Comparison of ENCODE assay signal across 20 cellular contexts in the genomic region with DNA sequence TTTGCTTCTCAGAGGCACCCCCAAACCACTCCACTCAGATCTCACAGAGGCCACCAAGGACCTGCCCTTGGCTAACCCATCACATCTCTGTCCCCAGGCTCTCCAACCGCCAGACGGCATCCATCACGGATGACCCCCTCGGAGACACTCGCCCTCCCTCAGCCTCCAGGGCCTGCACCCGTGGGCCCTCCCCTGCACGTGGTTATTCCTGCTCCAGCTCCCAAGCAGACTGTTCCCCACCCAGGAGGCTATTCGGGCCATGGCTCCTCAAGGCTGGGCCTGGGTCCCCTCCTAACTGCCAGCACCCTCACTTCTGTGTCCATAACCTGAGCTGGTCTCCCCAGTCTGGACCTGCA. TPM values are rescaled to one million over a fixed set of nuclear protein-coding genes. Genes with fewer than 3 reads are reported as not detected.
A peak's percentile ranks its signal among the peaks of the same experiment; 100 is the strongest.
DNase-seq lines count a peak whose midpoint lies in the region; ATAC-seq, FAIRE-seq and TF ChIP-seq lines count a peak whose summit lies in the region.
"Had no signal": no experiment of that assay in that cellular context is flagged by ENCODE, and none has a peak within 500 bp of the region (broad histone marks: within the 10 kb centered on the region; RNA-seq: fewer than 3 reads in every experiment).

No MANE protein-coding gene starts in this region.

- FAIRE-seq in keratinocyte (lab: Jason Lieb, UNC), result no peak
- FAIRE-seq: GM12891, GM18507, H54 had no signal

- H3K79me2 ChIP-seq in PC-3 (ENCODE audit: low read length) (peaks cover 51% of the 10 kb centered on the region), keratinocyte (ENCODE audit: control insufficient read depth, insufficient read depth, low read length) (peaks cover 57% of the 10 kb centered on the region)

- H3F3A ChIP-seq in PC-3 (ENCODE audit: low read length, unreplicated experiment), result no peaks in the 10 kb centered on the region

- CTCF ChIA-PET in PC-3 (lab: Charles Lee), result no interaction called here

- H3K27ac ChIP-seq in C4-2B (peak overlapping the region; percentile 45), PC-3 (ENCODE audit: low read length) (peak overlapping the region; percentile 83), breast epithelium (peak overlapping the region; percentile 67 to 79), keratinocyte (ENCODE audit: control insufficient read depth, insufficient read depth, low read length) (peak overlapping the region; percentile 90), caudate nucleus (ENCODE audit: low read depth, low read length) (no peak overlapping the region)

- DNase-seq in PC-3, result no peak
- no peak for DNase-seq in breast epithelium (ENCODE audit: low spot score in 2 of 2)
- DNase-seq in keratinocyte (ENCODE audit: low read depth, low spot score), result no peak
- DNase-seq in HuH-7 (ENCODE audit: low spot score), result no peak
- no peak for DNase-seq in caudate nucleus (lab: John Stamatoyannopoulos, UW)
- no peak for DNase-seq in COLO829 (ENCODE audit: low spot score)
- DNase-seq: CD4-positive, CD25-positive, alpha-beta regulatory T cell; Kasumi-1; MM.1S; NCI-H1092; NCI-H1436 treated with DMSO at 0.1 percent for 48 hours; NCI-H2029; NCI-H345; NCI-H526 had no signal

- no TSS peak for BruUV-seq in PC-3 (replicated peaks; lab: Mats Ljungman, UMichigan)

- no peaks in the 10 kb centered on the region for H3K9me3 ChIP-seq in PC-3 (ENCODE audit: low read length)
- no peaks in the 10 kb centered on the region for H3K9me3 ChIP-seq in breast epithelium
- H3K9me3 ChIP-seq in keratinocyte (ENCODE audit: control insufficient read depth, low read depth, low read length), result no peaks in the 10 kb centered on the region

- no peaks in the 10 kb centered on the region for H3K9me2 ChIP-seq in PC-3 (replicated peaks; ENCODE audit: low read length)

- TF ChIP-seq POLR2A in breast epithelium (IDR thresholded peaks at IDR 0.05), result no peak

- no peaks in the 10 kb centered on the region for H3K36me3 ChIP-seq in PC-3 (ENCODE audit: low read depth, low read length)
- no peaks in the 10 kb centered on the region for H3K36me3 ChIP-seq in breast epithelium
- H3K36me3 ChIP-seq in keratinocyte (ENCODE audit: control insufficient read depth in 2 of 2, extremely low read depth in 1 of 2, insufficient read depth in 2 of 2, low read length in 2 of 2), result peaks cover 0 to 5% of the 10 kb centered on the region in 2 experiments

- H3K4me1 ChIP-seq in PC-3 (ENCODE audit: insufficient read depth, low read length) (peaks cover 36% of the 10 kb centered on the region), breast epithelium (peaks cover 0 to 5% of the 10 kb centered on the region in 2 donors), keratinocyte (ENCODE audit: control insufficient read depth, extremely low read depth, insufficient read depth, low read length) (peaks cover 52% of the 10 kb centered on the region)

- POLR2A ChIA-PET in PC-3 (lab: Charles Lee; ENCODE audit: unreplicated experiment), result no interaction called here

- peak overlapping the region; percentile 65; the same call in 1 of the 2 replicates for H3K9ac ChIP-seq in PC-3 (ENCODE audit: low read length)
- peak overlapping the region; percentile 68 for H3K9ac ChIP-seq in keratinocyte (ENCODE audit: control insufficient read depth, extremely low read depth, insufficient read depth, low read length)

- H2AFZ ChIP-seq in PC-3 (ENCODE audit: low read length) (no peak overlapping the region), keratinocyte (ENCODE audit: control insufficient read depth, low read length) (no peak overlapping the region)

- TF ChIP-seq CTCF in C4-2B (conservative IDR thresholded peaks at IDR 0.05) (no peak), PC-3 (conservative IDR thresholded peaks at IDR 0.05; ENCODE audit: low read depth, low read length) (no peak), breast epithelium (IDR thresholded peaks at IDR 0.05) (no peak), keratinocyte (optimal IDR thresholded peaks at IDR 0.05 in 1 of 3, IDR thresholded peaks at IDR 0.05 in 1 of 3, conservative IDR thresholded peaks at IDR 0.05 in 1 of 3; ENCODE audit: extremely low read depth in 1 of 3, insufficient read depth in 2 of 3, low read length in 3 of 3) (no peak)

- dilution Hi-C loops in keratinocyte (cut with MboI; ENCODE audit: extremely low pct_ligation_motif_present, low sequenced_read_pairs), result no loop called here

- H3K9me1 ChIP-seq in keratinocyte (ENCODE audit: control insufficient read depth, extremely low read depth, insufficient read depth, low read length), result peaks cover 5% of the 10 kb centered on the region

- ATAC-seq in PC-3, result no peak
- no peak for ATAC-seq in HG02763 (IDR thresholded peaks at IDR 0.05; ENCODE audit: unreplicated experiment)
- ATAC-seq: Right ventricle myocardium inferior had no signal

- H3K27me3 ChIP-seq in PC-3 (ENCODE audit: low read length), result no peaks in the 10 kb centered on the region
- H3K27me3 ChIP-seq in breast epithelium, result no peaks in the 10 kb centered on the region
- H3K27me3 ChIP-seq in keratinocyte (ENCODE audit: control insufficient read depth, extremely low read depth, insufficient read depth, low read length), result no peaks in the 10 kb centered on the region

- intact Hi-C loops in PC-3 (cut with micrococcal nuclease) (no loop called here), breast epithelium (cut with DNase I; ENCODE audit: low total_unique reads) (no loop called here)

- H4K20me1 ChIP-seq in PC-3 (ENCODE audit: low read length) (no peaks in the 10 kb centered on the region), keratinocyte (ENCODE audit: control insufficient read depth, extremely low read depth, insufficient read depth, low read length) (no peaks in the 10 kb centered on the region)

- H3K4me2 ChIP-seq in PC-3 (ENCODE audit: low read length) (peak overlapping the region; percentile 88), keratinocyte (ENCODE audit: control insufficient read depth, extremely low read depth, insufficient read depth, low read depth, low read length) (peak overlapping the region; percentile 83)

- no peak overlapping the region for H3K4me3 ChIP-seq in PC-3 (ENCODE audit: low read length)
- H3K4me3 ChIP-seq in breast epithelium, result no peak overlapping the region
- H3K4me3 ChIP-seq in keratinocyte (ENCODE audit: control insufficient read depth in 2 of 3, extremely low read depth in 1 of 3, insufficient read depth in 2 of 3, low read depth in 1 of 3, low read length in 3 of 3), result no peak overlapping the region

RNA-seq across cellular contexts. Expression of gene CELSR1, which starts 11.0 kb away (rescaled TPM):
- 14.2 and 19.3 TPM in 2 replicates for total RNA-seq in PC-3 (2014; rRNA removed)
- 10 to 100 TPM in 2 of 3 donors, under 1 TPM in 1; 0.96 to 36.7 (median 21.2) TPM for total RNA-seq in breast epithelium
- 16.1 to 23.2 TPM (median 20.6 TPM) in 3 replicates for polyA plus RNA-seq in keratinocyte
- polyA plus RNA-seq in keratinocyte (2011; ENCODE audit: low read depth), result 6.0 TPM
- polyA plus RNA-seq in keratinocyte (2011; cell fraction: cytosol; rRNA removed), result 8.0 and 10.0 TPM in 2 replicates
- polyA plus RNA-seq in keratinocyte (2011; cell fraction: nucleus; rRNA removed), result 99.8 and 117 TPM in 2 replicates
- 24.8 and 29.0 TPM in 2 replicates for polyA plus RNA-seq in keratinocyte (2012; ENCODE audit: low replicate concordance)
- polyA minus RNA-seq in keratinocyte, result 61.3 to 154 TPM (median 62.8 TPM) in 3 replicates
- polyA minus RNA-seq in keratinocyte (2011; cell fraction: cytosol; rRNA and poly(A)+ RNA removed), result 39.1 TPM
- polyA minus RNA-seq in keratinocyte (2011; cell fraction: nucleus; rRNA and poly(A)+ RNA removed), result 182 and 191 TPM in 2 replicates
